8 cellular contexts compared by ENCODE assay signal in genomic region chr2:46915811-46916630, GRCh38. TPM values are rescaled to one million over a fixed set of nuclear protein-coding genes. Genes with fewer than 3 reads are reported as not detected.
DNase-seq lines count a peak whose midpoint lies in the region; ATAC-seq, FAIRE-seq and TF ChIP-seq lines count a peak whose summit lies in the region.

No MANE protein-coding gene starts in this region.

- H3K4me3 ChIP-seq in astrocyte (ENCODE audit: insufficient read depth, low read depth, low read length) (peak overlapping the region; percentile 85), hepatocyte (peak overlapping the region; percentile 94), aorta (ENCODE audit: low read length in 2 of 2) (peak overlapping the region; percentile 71 to 78)

- no peak for FAIRE-seq in astrocyte (lab: Jason Lieb, UNC)

- H3K27me3 ChIP-seq in astrocyte (ENCODE audit: insufficient read depth, low read length) (no peaks in the 10 kb centered on the region), hepatocyte (no peaks in the 10 kb centered on the region), aorta (ENCODE audit: control insufficient read depth in 1 of 2, insufficient read depth in 2 of 2, low read length in 1 of 2) (no peaks in the 10 kb centered on the region)

- H3K4me1 Mint-ChIP-seq in T-helper 2 cell treated with Interferon-gamma antibody and Interleukin-4, amounts not matched to agents 5 μg/mL and 100 μg/mL, for 36 hours (ENCODE audit: low read depth): peaks cover 36% of the 10 kb centered on the region
- peaks cover 22% of the 10 kb centered on the region for H3K4me1 Mint-ChIP-seq in astrocyte (ENCODE audit: low read depth, unreplicated experiment)

- H3K27ac Mint-ChIP-seq in T-helper 2 cell treated with Interferon-gamma antibody and Interleukin-4, amounts not matched to agents 5 μg/mL and 100 μg/mL, for 36 hours: peak overlapping the region; percentile 53
- H3K27ac Mint-ChIP-seq in astrocyte (ENCODE audit: unreplicated experiment): peak overlapping the region; percentile 38

- peak overlapping the region; percentile 90 for H3K27ac ChIP-seq in astrocyte (ENCODE audit: low read depth, low read length)
- H3K27ac ChIP-seq in hepatocyte: peak overlapping the region; percentile 98
- H3K27ac ChIP-seq in aorta (ENCODE audit: low read depth in 1 of 2, low read length in 2 of 2): peak overlapping the region; percentile 7 to 84

- DNase-seq in NCI-H146 treated with DMSO at 0.1 percent for 48 hours (lab: John Stamatoyannopoulos, UW; ENCODE audit: unreplicated experiment): peak; percentile 83
- DNase-seq in T-helper 2 cell treated with Interferon-gamma antibody and Interleukin-4, amounts not matched to agents 5 μg/mL and 100 μg/mL, for 36 hours (ENCODE audit: low spot score): peak; percentile 82
- DNase-seq in astrocyte (ENCODE audit: low read depth): peak; percentile 80
- peak; percentile 97 for DNase-seq in hepatocyte (ENCODE audit: low spot score)
- DNase-seq in renal cortical epithelial cell (ENCODE audit: low read depth): peak; percentile 71
- DNase-seq in aorta: peak; percentile 94 to 97

- no peaks in the 10 kb centered on the region for H3K9me2 ChIP-seq in hepatocyte (replicated peaks; ENCODE audit: insufficient read depth)

- H3K27me3 Mint-ChIP-seq in T-helper 2 cell treated with Interferon-gamma antibody and Interleukin-4, amounts not matched to agents 5 μg/mL and 100 μg/mL, for 36 hours (ENCODE audit: low read depth): no peaks in the 10 kb centered on the region
- no peaks in the 10 kb centered on the region for H3K27me3 Mint-ChIP-seq in astrocyte (ENCODE audit: low read depth, unreplicated experiment)

- H4K20me1 ChIP-seq in astrocyte (ENCODE audit: insufficient read depth, low read length) (peaks cover 35% of the 10 kb centered on the region), hepatocyte (ENCODE audit: insufficient read depth, poor library complexity, severe bottlenecking) (peaks cover 28% of the 10 kb centered on the region)

- H3K9me3 ChIP-seq in astrocyte (ENCODE audit: insufficient read depth, low read depth, low read length) (no peaks in the 10 kb centered on the region), hepatocyte (ENCODE audit: low read depth) (no peaks in the 10 kb centered on the region), aorta (ENCODE audit: control insufficient read depth, low read length) (no peaks in the 10 kb centered on the region)

- H3K36me3 ChIP-seq in astrocyte (ENCODE audit: insufficient read depth, low read length) (no peaks in the 10 kb centered on the region), hepatocyte (replicated peaks; ENCODE audit: insufficient read depth, low read depth) (no peaks in the 10 kb centered on the region), aorta (ENCODE audit: control insufficient read depth in 1 of 2, insufficient read depth in 2 of 2, low read length in 1 of 2) (no peaks in the 10 kb centered on the region)

- ATAC-seq in GM18505 (IDR thresholded peaks at IDR 0.05; ENCODE audit: unreplicated experiment): peak; percentile 85
- peak; percentile 84 for ATAC-seq in HG02885 (IDR thresholded peaks at IDR 0.05; ENCODE audit: poor library complexity, unreplicated experiment)
- peak; percentile 95 for ATAC-seq in aorta (ENCODE audit: low FRiP score)

- TF ChIP-seq CTCF in astrocyte (IDR thresholded peaks at IDR 0.05; ENCODE audit: insufficient read depth, low read depth, low read length) (no peak), hepatocyte (IDR thresholded peaks at IDR 0.05; ENCODE audit: poor library complexity) (no peak)

- H3K4me1 ChIP-seq in astrocyte (ENCODE audit: insufficient read depth, low read length): peaks cover 26% of the 10 kb centered on the region
- H3K4me1 ChIP-seq in hepatocyte (ENCODE audit: insufficient read depth): peaks cover 21% of the 10 kb centered on the region
- H3K4me1 ChIP-seq in aorta (ENCODE audit: control insufficient read depth in 1 of 2, insufficient read depth in 2 of 2, low read length in 2 of 2): peaks cover 0 to 8% of the 10 kb centered on the region in 2 donors

- peaks cover 21% of the 10 kb centered on the region for H3K36me3 Mint-ChIP-seq in T-helper 2 cell treated with Interferon-gamma antibody and Interleukin-4, amounts not matched to agents 5 μg/mL and 100 μg/mL, for 36 hours (ENCODE audit: low read depth)
- H3K36me3 Mint-ChIP-seq in astrocyte (ENCODE audit: low read depth, unreplicated experiment): peaks cover 15% of the 10 kb centered on the region

- H3K9me3 Mint-ChIP-seq in T-helper 2 cell treated with Interferon-gamma antibody and Interleukin-4, amounts not matched to agents 5 μg/mL and 100 μg/mL, for 36 hours: no peaks in the 10 kb centered on the region
- H3K9me3 Mint-ChIP-seq in astrocyte (ENCODE audit: unreplicated experiment): no peaks in the 10 kb centered on the region

- TF ChIP-seq POLR2A in GM18505 (IDR thresholded peaks at IDR 0.05; ENCODE audit: borderline replicate concordance, extremely low read depth, insufficient read depth, insufficient read length): peak; percentile 63

- H3K9ac ChIP-seq in astrocyte (ENCODE audit: low read length): peak overlapping the region; percentile 90

- H3K79me2 ChIP-seq in astrocyte (ENCODE audit: insufficient read depth, low read length) (peaks cover 59% of the 10 kb centered on the region), hepatocyte (peaks cover 66% of the 10 kb centered on the region)

- intact Hi-C loops in aorta (cut with DNase I): loop anchor here (2.0 to 5.0 kb wide), 3 partner anchors 51 to 406 kb away; no protein-coding TSS in a partner anchor

- H3K4me2 ChIP-seq in astrocyte (ENCODE audit: low read length): peak overlapping the region; percentile 97
- peak overlapping the region; percentile 77 for H3K4me2 ChIP-seq in hepatocyte

- 1% methylated on average over 54 of the region's 55 CpGs for whole genome bisulfite sequencing in hepatocyte (ENCODE audit: low lambda C conversion rate, missing lambda C conversion rate)
- 0% methylated on average over 46 to 55 of the region's 55 CpGs for WGBS in aorta, 2 donors

- H3K4me3 Mint-ChIP-seq in T-helper 2 cell treated with Interferon-gamma antibody and Interleukin-4, amounts not matched to agents 5 μg/mL and 100 μg/mL, for 36 hours: peak overlapping the region; percentile 95
- H3K4me3 Mint-ChIP-seq in astrocyte (ENCODE audit: unreplicated experiment): peak overlapping the region; percentile 87

- H2AFZ ChIP-seq in astrocyte (ENCODE audit: low read depth, low read length): peak overlapping the region; percentile 90
- H2AFZ ChIP-seq in hepatocyte: peak overlapping the region; percentile 72

RNA-seq across cellular contexts. Expression of gene MCFD2, which starts 0.4 kb away (rescaled TPM):
- 161 and 165 TPM in 2 replicates for total RNA-seq in astrocyte
- total RNA-seq in hepatocyte: 196 and 203 TPM in 2 replicates
- 144 and 161 TPM in 2 replicates for polyA plus RNA-seq in hepatocyte
- total RNA-seq in renal cortical epithelial cell: 90.1 and 103 TPM in 2 replicates
- 100 to 1,000 TPM; 122 to 165 TPM for total RNA-seq in aorta
- 10 to 100 TPM; 50.1 to 53.3 TPM for polyA plus RNA-seq in aorta

RNA-seq across cellular contexts. Expression of gene TTC7A, which starts 25.0 kb away (rescaled TPM):
- total RNA-seq in astrocyte: 13.1 and 16.4 TPM in 2 replicates
- 13.7 and 14.7 TPM in 2 replicates for total RNA-seq in hepatocyte
- 20.4 and 24.2 TPM in 2 replicates for polyA plus RNA-seq in hepatocyte
- total RNA-seq in renal cortical epithelial cell: 19.8 and 30.7 TPM in 2 replicates
- total RNA-seq in aorta: 10 to 100 TPM; 29.7 to 53.2 TPM
- 10 to 100 TPM; 12.0 to 24.3 TPM for polyA plus RNA-seq in aorta

Comparison
In these comparisons a context has a peak if more than half of its experiments do, and no peak if none do; other contexts are left out.
1. Peak in every context shown above with its lines: DNase-seq, ATAC-seq, H3K4me3 ChIP-seq and H3K27ac ChIP-seq.
2. H3K27ac ChIP-seq: peak in every context shown above with its lines; median percentile 98 in hepatocyte; 90 in astrocyte; 46 in aorta.